ENCODE assay signal across 12 cellular contexts in genomic region chr9:36772449-36773370, GRCh38.
DNase-seq lines count a peak whose midpoint lies in the region; ATAC-seq lines count a peak whose summit lies in the region.
"Had no signal": no experiment of that assay in that cellular context is flagged by ENCODE, and none has a peak within 500 bp of the region (broad histone marks: within the 10 kb centered on the region; RNA-seq: fewer than 3 reads in every experiment).

No MANE protein-coding gene starts in this region.

- H3K4me3 Mint-ChIP-seq in activated CD4-positive, alpha-beta T cell treated with anti-CD3 and anti-CD28 coated beads, Interleukin-2, amount 10 ng/mL, durations not matched to agents 24 days and 14 days, result no peak overlapping the region

- peaks cover 9% of the 10 kb centered on the region for H3K27me3 Mint-ChIP-seq in activated CD4-positive, alpha-beta T cell treated with anti-CD3 and anti-CD28 coated beads, Interleukin-2, amount 10 ng/mL, durations not matched to agents 24 days and 14 days

- intact Hi-C loops in activated CD4-positive, alpha-beta T cell treated with anti-CD3 and anti-CD28 coated beads, Interleukin-2, amount 10 ng/mL, durations not matched to agents 24 days and 14 days (cut with micrococcal nuclease), result no loop called here

- ATAC-seq in HG03108 (IDR thresholded peaks at IDR 0.05; ENCODE audit: unreplicated experiment), result no peak
- ATAC-seq in HG02870 (IDR thresholded peaks at IDR 0.05; ENCODE audit: unreplicated experiment), result no peak

- H3K36me3 Mint-ChIP-seq in activated CD4-positive, alpha-beta T cell treated with anti-CD3 and anti-CD28 coated beads, Interleukin-2, amount 10 ng/mL, durations not matched to agents 24 days and 14 days (ENCODE audit: low read depth), result no peaks in the 10 kb centered on the region

- DNase-seq in NCI-H748 (lab: John Stamatoyannopoulos, UW; ENCODE audit: unreplicated experiment) (peak; percentile 32), NCI-H748 treated with DMSO at 0.1 percent for 48 hours (lab: John Stamatoyannopoulos, UW) (no peak), NCI-H510A treated with DMSO at 0.1 percent for 48 hours (lab: John Stamatoyannopoulos, UW) (peak; percentile 75), dermis blood vessel endothelial cell (peak; percentile 39), skeletal muscle cell (ENCODE audit: low read depth) (peak; percentile 2)
- DNase-seq in activated CD4-positive, alpha-beta T cell treated with anti-CD3 and anti-CD28 coated beads, Interleukin-2, amount 10 ng/mL, durations not matched to agents 24 days and 14 days, result no peak
- DNase-seq: activated CD4-positive, CD25-positive, alpha-beta regulatory T cell treated with anti-CD3 and anti-CD28 coated beads, Interleukin-2, amount 50 U/mL, for 72 hours; activated naive CD4-positive, alpha-beta T cell; RPMI8226; upper lobe of left lung had no signal

- no peaks in the 10 kb centered on the region for H3K9me3 Mint-ChIP-seq in activated CD4-positive, alpha-beta T cell treated with anti-CD3 and anti-CD28 coated beads, Interleukin-2, amount 10 ng/mL, durations not matched to agents 24 days and 14 days

- no peak overlapping the region for H3K4me3 ChIP-seq in skeletal muscle cell (ENCODE audit: low read depth, low read length)
- H3K4me3 ChIP-seq: upper lobe of left lung had no signal

- H3K4me1 Mint-ChIP-seq in activated CD4-positive, alpha-beta T cell treated with anti-CD3 and anti-CD28 coated beads, Interleukin-2, amount 10 ng/mL, durations not matched to agents 24 days and 14 days, result no peaks in the 10 kb centered on the region

- H3K27ac Mint-ChIP-seq in activated CD4-positive, alpha-beta T cell treated with anti-CD3 and anti-CD28 coated beads, Interleukin-2, amount 10 ng/mL, durations not matched to agents 24 days and 14 days, result no peak overlapping the region

Comparison
In these comparisons a context has a peak if more than half of its experiments do, and no peak if none do; other contexts are left out.
1. DNase-seq: peak in NCI-H748 (single experiment), NCI-H510A treated with DMSO at 0.1 percent for 48 hours (single experiment), dermis blood vessel endothelial cell (single experiment) and skeletal muscle cell (single experiment); none in NCI-H748 treated with DMSO at 0.1 percent for 48 hours (single experiment) and activated CD4-positive, alpha-beta T cell treated with anti-CD3 and anti-CD28 coated beads, Interleukin-2, amount 10 ng/mL, durations not matched to agents 24 days and 14 days (single experiment).